ENCODE assay signal across 8 cellular contexts in the genomic region with DNA sequence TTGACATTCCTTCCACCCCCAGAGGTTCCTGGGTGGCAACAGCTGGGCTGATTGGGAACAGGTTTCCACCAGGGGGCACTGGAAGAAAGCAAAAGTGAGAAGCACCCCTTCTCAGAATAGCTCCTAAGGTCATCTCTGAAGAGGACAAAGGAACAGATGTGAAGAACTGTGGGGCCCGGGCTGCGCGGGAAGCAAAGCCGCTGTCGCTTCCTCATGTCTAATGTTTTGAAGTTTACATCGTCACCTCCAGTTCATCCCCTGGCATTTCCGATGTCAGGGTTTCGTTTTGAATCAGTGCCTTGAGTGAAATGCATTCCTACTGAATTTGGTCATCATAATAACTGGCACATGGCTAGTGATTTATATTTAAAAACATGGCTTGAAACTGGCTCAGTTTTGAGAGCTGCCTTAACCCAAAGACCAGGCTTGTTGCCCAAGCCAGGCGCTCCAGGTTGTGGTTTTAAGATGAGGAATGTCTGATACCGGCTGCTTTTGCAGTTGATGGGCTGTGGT. TPM values are rescaled to one million over a fixed set of nuclear protein-coding genes. Genes with fewer than 3 reads are reported as not detected.
A peak's percentile ranks its signal among the peaks of the same experiment; 100 is the strongest.
DNase-seq lines count a peak whose midpoint lies in the region; ATAC-seq lines count a peak whose summit lies in the region.

No MANE protein-coding gene starts in this region.

- peak overlapping the region; percentile 76 for H3K27ac ChIP-seq in mesodermal cell (ENCODE audit: low read depth, low read length, severe bottlenecking)

- no peaks in the 10 kb centered on the region for H3K9me3 ChIP-seq in mesodermal cell (ENCODE audit: control insufficient read depth, low read length)

- DNase-seq in AG08396 (ENCODE audit: low spot score) (peak; percentile 81), NCI-H774 (lab: John Stamatoyannopoulos, UW) (peak; percentile 33)
- peak; percentile 78 to 83 for DNase-seq in activated CD4-positive, alpha-beta T cell treated with anti-CD3 and anti-CD28 coated beads, Interleukin-2, amount 50 U/mL, for 48 hours
- DNase-seq in effector CD8-positive, alpha-beta T cell (lab: John Stamatoyannopoulos, UW) = peak; percentile 41
- peak; percentile 59 for DNase-seq in stimulated activated CD8-positive, alpha-beta memory T cell treated with anti-CD3 and anti-CD28 coated beads, Interleukin-4, amount 100 ng/mL, for 24 hours (ENCODE audit: low read depth)

- no peak overlapping the region for H3K4me3 ChIP-seq in mesodermal cell (ENCODE audit: extremely low read depth, insufficient read depth, low read length, poor library complexity, severe bottlenecking)

- ATAC-seq in GM18907 (IDR thresholded peaks at IDR 0.05; ENCODE audit: unreplicated experiment) (peak; percentile 95), HG03108 (IDR thresholded peaks at IDR 0.05; ENCODE audit: unreplicated experiment) (peak; percentile 92)

- peaks cover 9% of the 10 kb centered on the region for H3K4me1 ChIP-seq in mesodermal cell (ENCODE audit: control insufficient read depth, insufficient read depth, low read length, poor library complexity, severe bottlenecking)

- 31 to 38% methylated on average over 8 to 9 of the region's 10 CpGs for WGBS in mesodermal cell (ENCODE audit: insufficient coverage in 2 of 2), 2 experiments

- no peaks in the 10 kb centered on the region for H3K36me3 ChIP-seq in mesodermal cell (ENCODE audit: control insufficient read depth, insufficient read depth, low read length)

RNA-seq across cellular contexts. Expression of a gene that starts 6.1 kb away (rescaled TPM):
- 0.77 TPM for polyA plus RNA-seq in mesodermal cell (2013, experiment 1 of 2)
- polyA plus RNA-seq in mesodermal cell (2013, experiment 2 of 2) = 0.35 TPM
